In genomic region chr2:69113627-69114026, GRCh38 we compare ENCODE assay signal across 1 cellular context.
TF ChIP-seq lines count a peak whose summit lies in the region.

No MANE protein-coding gene starts in this region.

TF ChIP-seq in IMR-90, 13 proteins besides CTCF, POLR2A, EP300 and RAD21:
- no peak for TF ChIP-seq ELK1 (IDR thresholded peaks at IDR 0.05; ENCODE audit: borderline replicate concordance, low read depth, low read length)
- no peak for TF ChIP-seq MAZ (IDR thresholded peaks at IDR 0.05; ENCODE audit: borderline replicate concordance, low read depth, low read length)
- TF ChIP-seq CEBPB (IDR thresholded peaks at IDR 0.05; ENCODE audit: low read depth, low read length): no peak
- no peak for TF ChIP-seq MXI1 (IDR thresholded peaks at IDR 0.05; ENCODE audit: borderline replicate concordance, low read depth, low read length)
